In the genomic region with DNA sequence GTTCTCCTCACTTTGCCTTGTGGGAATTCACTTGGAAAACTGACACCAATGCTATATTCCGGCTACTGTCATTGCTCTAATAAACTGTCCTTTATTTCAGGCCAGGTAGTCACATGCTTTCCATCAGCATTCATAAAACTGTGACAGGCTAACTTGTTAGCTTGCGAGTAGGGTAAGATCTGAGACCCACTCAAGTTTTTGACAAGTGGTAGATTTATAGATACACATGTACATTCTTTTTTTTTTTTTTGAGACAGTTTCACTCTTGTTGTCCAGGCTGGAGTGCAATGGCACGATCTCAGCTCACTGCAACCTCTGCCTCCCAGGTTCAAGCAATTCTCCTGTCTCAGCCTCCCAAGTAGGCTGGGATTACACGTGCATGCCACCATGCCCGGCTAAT, we compare ENCODE assay signal across 4 cellular contexts. TPM values are rescaled to one million over a fixed set of nuclear protein-coding genes. Genes with fewer than 3 reads are reported as not detected.
A peak's percentile ranks its signal among the peaks of the same experiment; 100 is the strongest.
DNase-seq lines count a peak whose midpoint lies in the region; TF ChIP-seq lines count a peak whose summit lies in the region.
"Not testable (repeated sequence)": the region's sequence is repeated elsewhere in the genome, so short reads cannot be mapped to it uniquely, and the experiment has no call there.

No MANE protein-coding gene starts in this region.

- not testable (repeated sequence) for H2BK5ac ChIP-seq in trophoblast cell (ENCODE audit: low read depth, low read length, poor library complexity)

- H3K79me1 ChIP-seq in trophoblast cell (ENCODE audit: low read length): not testable (repeated sequence)

- H2BK12ac ChIP-seq in trophoblast cell (ENCODE audit: low read length): not testable (repeated sequence)

- peak overlapping the region; percentile 91 for H3K4me3 Mint-ChIP-seq in endodermal cell

- H3K18ac ChIP-seq in trophoblast cell (ENCODE audit: low read length): not testable (repeated sequence)

- peak overlapping the region; percentile 17 for H3K4ac ChIP-seq in trophoblast cell (ENCODE audit: low read depth, low read length)

- H3K27ac ChIP-seq in endodermal cell (ENCODE audit: low read depth, low read length); trophoblast cell (ENCODE audit: low read depth, low read length): not testable (repeated sequence)

- H4K8ac ChIP-seq in trophoblast cell (ENCODE audit: low read depth, low read length): not testable (repeated sequence)

- WGBS in endodermal cell (ENCODE audit: insufficient coverage in 1 of 2, insufficient read length in 1 of 2), 2 experiments: 92 to 97% methylated on average over 3 to 5 of the region's 5 CpGs
- no CpG with 5 or more reads among the region's 5 CpGs for WGBS in trophoblast cell (ENCODE audit: extremely low coverage, insufficient coverage, insufficient read length)

- not testable (repeated sequence) for H3K9me3 ChIP-seq in endodermal cell (ENCODE audit: control insufficient read depth, low read length); trophoblast cell (ENCODE audit: insufficient read depth, low read depth, low read length)

- H3K36me3 Mint-ChIP-seq in endodermal cell (ENCODE audit: low read depth): peaks cover 29% of the 10 kb centered on the region

- not testable (repeated sequence) for H2BK120ac ChIP-seq in trophoblast cell (ENCODE audit: insufficient read depth, low read length, poor library complexity)

- H4K91ac ChIP-seq in trophoblast cell (ENCODE audit: low read depth, low read length): not testable (repeated sequence)

- H3K79me2 ChIP-seq in trophoblast cell (ENCODE audit: control insufficient read depth, insufficient read depth, low read length, poor library complexity): not testable (repeated sequence)

- peak overlapping the region; percentile 89; the same call in 1 of the 2 replicates for H3K4me3 ChIP-seq in GM12864 (ENCODE audit: low read depth, low read length)
- H3K4me3 ChIP-seq in WI38 (ENCODE audit: low read depth, low read length): 0 out of 2 replicates have a peak overlapping the region, but pooled peaks have one; percentile 3
- H3K4me3 ChIP-seq in endodermal cell (ENCODE audit: low read length): peak overlapping the region; percentile 84
- H3K4me3 ChIP-seq in trophoblast cell (ENCODE audit: low read depth, low read length): not testable (repeated sequence)

- not testable (repeated sequence) for H3K27me3 ChIP-seq in endodermal cell (ENCODE audit: control insufficient read depth, insufficient read depth, low read length, poor library complexity, severe bottlenecking); trophoblast cell (ENCODE audit: insufficient read depth, low read length)

- H3K4me2 ChIP-seq in trophoblast cell (ENCODE audit: low read length): peak overlapping the region; percentile 66

- not testable (repeated sequence) for DNase-seq in GM12864 (ENCODE audit: low read depth); endodermal cell; trophoblast cell

- not testable (repeated sequence) for TF ChIP-seq CTCF in GM12864 (IDR thresholded peaks at IDR 0.05; ENCODE audit: low read depth, low read length, missing control alignments); WI38 (IDR thresholded peaks at IDR 0.05; ENCODE audit: low read depth, low read length); endodermal cell (conservative IDR thresholded peaks at IDR 0.05)

- H2AK5ac ChIP-seq in trophoblast cell (ENCODE audit: low read length): not testable (repeated sequence)

- not testable (repeated sequence) for H3K4me1 ChIP-seq in endodermal cell (ENCODE audit: control insufficient read depth, insufficient read depth, low read length); trophoblast cell (ENCODE audit: control insufficient read depth in 1 of 2, insufficient read depth in 2 of 2, low read length in 2 of 2)

- not testable (repeated sequence) for H2AFZ ChIP-seq in trophoblast cell (ENCODE audit: insufficient read depth, low read length, poor library complexity)

- H3K27me3 Mint-ChIP-seq in endodermal cell (ENCODE audit: insufficient read depth): not testable (repeated sequence)

- peak overlapping the region; percentile 96 for H3K9ac ChIP-seq in endodermal cell (ENCODE audit: extremely low read depth, low read length, poor library complexity, severe bottlenecking)
- not testable (repeated sequence) for H3K9ac ChIP-seq in trophoblast cell (ENCODE audit: low read length)

- not testable (repeated sequence) for H3K9me3 Mint-ChIP-seq in endodermal cell

- H3K14ac ChIP-seq in trophoblast cell (ENCODE audit: low read length): not testable (repeated sequence)

- H4K12ac ChIP-seq in trophoblast cell (ENCODE audit: low read depth, low read length): not testable (repeated sequence)

- H3K4me1 Mint-ChIP-seq in endodermal cell: not testable (repeated sequence)

- H3K36me3 ChIP-seq in endodermal cell (ENCODE audit: control insufficient read depth, insufficient read depth, low read length): peaks cover 37% of the 10 kb centered on the region
- peaks cover 17 to 26% of the 10 kb centered on the region in 2 experiments for H3K36me3 ChIP-seq in trophoblast cell (ENCODE audit: control insufficient read depth in 1 of 2, insufficient read depth in 2 of 2, low read length in 2 of 2)

- peak overlapping the region; percentile 73 for H3K27ac Mint-ChIP-seq in endodermal cell

- not testable (repeated sequence) for H3K23ac ChIP-seq in trophoblast cell (ENCODE audit: low read length)

RNA-seq across cellular contexts. Expression of a gene that starts 1.7 kb away (rescaled TPM):
- total RNA-seq in endodermal cell: 100 to 1,000 TPM in 1 of 2 donors, 10 to 100 TPM in 1; 75.7 to 102 TPM
- polyA plus RNA-seq in endodermal cell (2013, experiment 1 of 2): 87.8 TPM
- 81.6 TPM for polyA plus RNA-seq in endodermal cell (2013, experiment 2 of 2)
- 49.1 and 49.7 TPM in 2 replicates for polyA plus RNA-seq in trophoblast cell (2013)

RNA-seq across cellular contexts. Expression of a gene that starts 5.9 kb away (rescaled TPM):
- total RNA-seq in endodermal cell: 10 to 100 TPM; 63.2 to 66.5 TPM
- 73.1 TPM for polyA plus RNA-seq in endodermal cell (2013, experiment 1 of 2)
- 61.4 TPM for polyA plus RNA-seq in endodermal cell (2013, experiment 2 of 2)
- 35.7 and 37.4 TPM in 2 replicates for polyA plus RNA-seq in trophoblast cell (2013)

RNA-seq across cellular contexts. Expression of a gene that starts 15.2 kb away (rescaled TPM):
- 10 to 100 TPM; 23.8 to 32.2 TPM for total RNA-seq in endodermal cell
- 19.4 TPM for polyA plus RNA-seq in endodermal cell (2013, experiment 1 of 2)
- 13.3 TPM for polyA plus RNA-seq in endodermal cell (2013, experiment 2 of 2)
- 10.1 and 10.9 TPM in 2 replicates for polyA plus RNA-seq in trophoblast cell (2013)

RNA-seq across cellular contexts. Expression of a gene that starts 22.2 kb away (rescaled TPM):
- 100 to 1,000 TPM; 113 to 118 TPM for total RNA-seq in endodermal cell
- 117 TPM for polyA plus RNA-seq in endodermal cell (2013, experiment 1 of 2)
- 122 TPM for polyA plus RNA-seq in endodermal cell (2013, experiment 2 of 2)
- 201 and 212 TPM in 2 replicates for polyA plus RNA-seq in trophoblast cell (2013)

RNA-seq across cellular contexts. Expression of a gene that starts 33.5 kb away (rescaled TPM):
- total RNA-seq in endodermal cell: 10 to 100 TPM in 1 of 2 donors, 1 to 10 TPM in 1; 6.3 to 13.9 TPM
- 13.7 TPM for polyA plus RNA-seq in endodermal cell (2013, experiment 1 of 2)
- polyA plus RNA-seq in endodermal cell (2013, experiment 2 of 2): 17.3 TPM
- polyA plus RNA-seq in trophoblast cell (2013): 9.0 and 9.3 TPM in 2 replicates
